20 cellular contexts compared by ENCODE assay signal in the genomic region with DNA sequence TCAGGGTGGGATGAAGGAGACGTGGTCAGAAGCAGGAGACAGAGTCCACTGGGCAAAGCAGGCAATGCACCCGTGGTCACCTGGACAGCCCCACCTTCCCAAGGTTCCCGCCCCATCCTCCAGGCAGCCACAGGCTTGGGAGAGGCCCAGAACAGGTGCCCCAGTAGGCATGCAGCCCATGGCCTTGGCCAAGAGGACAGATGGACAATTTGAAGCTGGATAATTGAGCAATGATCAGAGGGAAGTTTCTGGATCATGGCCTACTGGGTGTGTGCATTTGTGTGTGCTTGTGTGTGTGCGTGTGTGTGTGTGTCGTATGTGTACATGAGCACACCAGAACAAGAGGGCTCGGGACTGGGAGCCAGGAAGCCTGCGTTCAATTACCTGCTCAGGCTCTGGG. TPM values are rescaled to one million over a fixed set of nuclear protein-coding genes. Genes with fewer than 3 reads are reported as not detected.
DNase-seq lines count a peak whose midpoint lies in the region; ATAC-seq and TF ChIP-seq lines count a peak whose summit lies in the region.
"Had no signal": no experiment of that assay in that cellular context is flagged by ENCODE, and none has a peak within 500 bp of the region (broad histone marks: within the 10 kb centered on the region; RNA-seq: fewer than 3 reads in every experiment).

No MANE protein-coding gene starts in this region.

- H3K27ac ChIP-seq in HEK293 (ENCODE audit: extremely low read depth, low read depth, low read length) (no peak overlapping the region), hepatocyte (no peak overlapping the region), heart left ventricle (no peak overlapping the region)
- H3K27ac ChIP-seq: SJSA1 had no signal

- no peak overlapping the region for H3K27ac Mint-ChIP-seq in nephron progenitor cell
- H3K27ac Mint-ChIP-seq: B cell, HFFc6 had no signal

- H3K4me3 ChIP-seq in HEK293 (ENCODE audit: low read depth, low read length) (no peak overlapping the region), hepatocyte (no peak overlapping the region), heart left ventricle (no peak overlapping the region)
- H3K4me3 ChIP-seq: SJSA1 had no signal

- H3K4me1 Mint-ChIP-seq in nephron progenitor cell, result peaks cover 14% of the 10 kb centered on the region

- H3K9me3 ChIP-seq in HEK293 (ENCODE audit: control insufficient read depth, insufficient read depth, low read depth, low read length) (no peaks in the 10 kb centered on the region), hepatocyte (ENCODE audit: low read depth) (no peaks in the 10 kb centered on the region), heart left ventricle (no peaks in the 10 kb centered on the region)
- H3K9me3 ChIP-seq: SJSA1 had no signal

- POLR2A ChIA-PET in HEK293 (lab: Yijun Ruan, JAX), result interaction anchor here (0.6 kb wide), 2 partner anchors 37 to 38 kb away, joined by 3 read pairs; no protein-coding TSS in a partner anchor

- H3K27me3 ChIP-seq in hepatocyte, result no peaks in the 10 kb centered on the region
- peaks cover 0 to 62% (median 14%) of the 10 kb centered on the region in 9 donors for H3K27me3 ChIP-seq in heart left ventricle

- no peak overlapping the region for H2AFZ ChIP-seq in hepatocyte

- CTCF ChIA-PET in HEK293 (lab: Yijun Ruan, JAX), result no interaction called here

- H3K36me3 Mint-ChIP-seq in nephron progenitor cell (ENCODE audit: low read depth), result no peaks in the 10 kb centered on the region
- H3K36me3 Mint-ChIP-seq: CD14-positive monocyte had no signal

- H3K79me2 ChIP-seq in hepatocyte, result no peaks in the 10 kb centered on the region

- DNase-seq in cerebellar cortex (ENCODE audit: low spot score) (peak; percentile 64), hepatocyte (ENCODE audit: low spot score) (peak; percentile 58), mucosa of gallbladder (ENCODE audit: low spot score) (peak; percentile 38), mesenteric fat pad (ENCODE audit: low spot score) (no peak), Ammon's horn (ENCODE audit: low spot score) (no peak), heart left ventricle (no peak), nephron progenitor cell (no peak)
- DNase-seq: DMS53, GF-D8, H7, HFFc6, Kasumi-1, NCI-H1417, NCI-H187 treated with DMSO at 0.1 percent for 48 hours, OCI-M1 had no signal

- H4K20me1 ChIP-seq in hepatocyte (ENCODE audit: insufficient read depth, poor library complexity, severe bottlenecking), result no peaks in the 10 kb centered on the region

- H3K4me3 Mint-ChIP-seq in nephron progenitor cell, result no peak overlapping the region
- H3K4me3 Mint-ChIP-seq: B cell, CD14-positive monocyte, HFFc6 had no signal

- no peak overlapping the region for H3K4me2 ChIP-seq in hepatocyte

- H3K9me3 Mint-ChIP-seq in nephron progenitor cell, result no peaks in the 10 kb centered on the region
- H3K9me3 Mint-ChIP-seq: HFFc6 had no signal

- H3K27me3 Mint-ChIP-seq in nephron progenitor cell (ENCODE audit: low read depth, poor library complexity), result peaks cover 32% of the 10 kb centered on the region

- WGBS in hepatocyte (ENCODE audit: low lambda C conversion rate, missing lambda C conversion rate), result 69% methylated on average over 6 of the region's 7 CpGs
- 72 to 76% (median 73%) methylated on average over 6 to 7 of the region's 7 CpGs for WGBS in heart left ventricle, 4 donors

- ATAC-seq in heart left ventricle, result no peak
- ATAC-seq: Right ventricle myocardium inferior had no signal

- no peak for TF ChIP-seq CTCF in HEK293 (tag by site-specific recombination; IDR thresholded peaks at IDR 0.05)
- TF ChIP-seq CTCF in hepatocyte (IDR thresholded peaks at IDR 0.05; ENCODE audit: poor library complexity), result no peak
- no peak for TF ChIP-seq CTCF in heart left ventricle (IDR thresholded peaks at IDR 0.05)
- TF ChIP-seq CTCF in nephron progenitor cell (IDR thresholded peaks at IDR 0.05), result no peak

- TF ChIP-seq POLR2A in heart left ventricle (IDR thresholded peaks at IDR 0.05), result no peak

- intact Hi-C loops in heart left ventricle (cut with DNase I), result no loop called here

- H3K9me2 ChIP-seq in hepatocyte (replicated peaks; ENCODE audit: insufficient read depth), result no peaks in the 10 kb centered on the region

- H3K36me3 ChIP-seq in HEK293 (ENCODE audit: control insufficient read depth in 2 of 2, insufficient read depth in 1 of 2, low read length in 2 of 2) (no peaks in the 10 kb centered on the region), hepatocyte (replicated peaks; ENCODE audit: insufficient read depth, low read depth) (no peaks in the 10 kb centered on the region), heart left ventricle (no peaks in the 10 kb centered on the region)
- H3K36me3 ChIP-seq: SJSA1 had no signal

- H3K4me1 ChIP-seq in HEK293 (ENCODE audit: control insufficient read depth, insufficient read depth, low read length), result no peaks in the 10 kb centered on the region
- H3K4me1 ChIP-seq in hepatocyte (ENCODE audit: insufficient read depth), result peaks cover 5% of the 10 kb centered on the region
- peaks cover 0 to 10% (median 0%) of the 10 kb centered on the region in 12 donors for H3K4me1 ChIP-seq in heart left ventricle
- H3K4me1 ChIP-seq: SJSA1 had no signal

TF ChIP-seq in HEK293, 187 proteins besides CTCF, POLR2A, EP300 and RAD21:
- TF ChIP-seq, protein P1, sequence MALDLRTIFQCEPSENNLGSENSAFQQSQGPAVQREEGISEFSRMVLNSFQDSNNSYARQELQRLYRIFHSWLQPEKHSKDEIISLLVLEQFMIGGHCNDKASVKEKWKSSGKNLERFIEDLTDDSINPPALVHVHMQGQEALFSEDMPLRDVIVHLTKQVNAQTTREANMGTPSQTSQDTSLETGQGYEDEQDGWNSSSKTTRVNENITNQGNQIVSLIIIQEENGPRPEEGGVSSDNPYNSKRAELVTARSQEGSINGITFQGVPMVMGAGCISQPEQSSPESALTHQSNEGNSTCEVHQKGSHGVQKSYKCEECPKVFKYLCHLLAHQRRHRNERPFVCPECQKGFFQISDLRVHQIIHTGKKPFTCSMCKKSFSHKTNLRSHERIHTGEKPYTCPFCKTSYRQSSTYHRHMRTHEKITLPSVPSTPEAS (tag by site-specific recombination; IDR thresholded peaks at IDR 0.05), result peak; percentile 65
- TF ChIP-seq OVOL3 (tag by site-specific recombination; IDR thresholded peaks at IDR 0.05), result no peak

RNA-seq across cellular contexts. Expression of gene ELFN2, which starts 20.4 kb away (rescaled TPM):
- total RNA-seq in hepatocyte (0.20 and 0.53 TPM in 2 replicates), mucosa of gallbladder (31.2 TPM), mesenteric fat pad (not detected), heart left ventricle (under 1 TPM in 5 of 9 donors, not detected in 4; 0.02 to 0.72 (median 0.06) TPM)
- polyA plus RNA-seq in hepatocyte (0.19 and 0.40 TPM in 2 replicates), heart left ventricle (under 1 TPM; 0.01 to 0.04 TPM)
- polyA plus RNA-seq: CD14-positive monocyte had no signal

Comparison
In these comparisons a context has a peak if more than half of its experiments do, and no peak if none do; other contexts are left out.
1. DNase-seq: peak in cerebellar cortex (single experiment), hepatocyte (single experiment) and mucosa of gallbladder (single experiment); none in mesenteric fat pad (single experiment), Ammon's horn (single experiment), heart left ventricle (0 of 5) and nephron progenitor cell (single experiment).
2. RNA of gene ELFN2, which starts 20.4 kb away (total RNA-seq): 31.2 TPM in mucosa of gallbladder (single experiment); 0.20 to 0.53 TPM in hepatocyte, 0.02 to 0.72 TPM in heart left ventricle and not detected in mesenteric fat pad (single experiment); every median in the first group is over 10 times any median in the second.